In genomic region chr13:21734961-21735360, GRCh38 we compare ENCODE assay signal across 24 cellular contexts.
A peak's percentile ranks its signal among the peaks of the same experiment; 100 is the strongest.
DNase-seq lines count a peak whose midpoint lies in the region; FAIRE-seq and TF ChIP-seq lines count a peak whose summit lies in the region.
"Had no signal": no experiment of that assay in that cellular context is flagged by ENCODE, and none has a peak within 500 bp of the region (broad histone marks: within the 10 kb centered on the region; RNA-seq: fewer than 3 reads in every experiment).

No MANE protein-coding gene starts in this region.

- POLR2A ChIA-PET in CD4-positive, alpha-beta memory T cell (lab: Charles Lee; ENCODE audit: partially characterized antibody) = no interaction called here

- H3K27me3 ChIP-seq in small intestine (ENCODE audit: control insufficient read depth in 2 of 2, insufficient read depth in 2 of 2, low read length in 2 of 2) = no peaks in the 10 kb centered on the region
- no peaks in the 10 kb centered on the region for H3K27me3 ChIP-seq in CD4-positive, alpha-beta memory T cell (ENCODE audit: insufficient read depth, low read length)
- H3K27me3 ChIP-seq: BLaER1 had no signal

- no peak overlapping the region for H3K4me3 Mint-ChIP-seq in CD4-positive, alpha-beta memory T cell
- H3K4me3 Mint-ChIP-seq in Calu3 (ENCODE audit: low read depth, unreplicated experiment) = no peak overlapping the region
- H3K4me3 Mint-ChIP-seq: CD4-positive, CD25-positive, alpha-beta regulatory T cell; CD8-positive, alpha-beta T cell had no signal

- peaks cover 0 to 2% of the 10 kb centered on the region in 2 donors for H3K4me1 ChIP-seq in small intestine (ENCODE audit: control insufficient read depth in 2 of 2, insufficient read depth in 1 of 2, low read depth in 1 of 2, low read length in 1 of 2)
- no peaks in the 10 kb centered on the region for H3K4me1 ChIP-seq in CD4-positive, alpha-beta memory T cell (ENCODE audit: insufficient read depth, low read length)
- H3K4me1 ChIP-seq: BE2C had no signal

- H3K36me3 ChIP-seq in small intestine (ENCODE audit: control insufficient read depth in 2 of 2, insufficient read depth in 2 of 2, low read length in 2 of 2) = no peaks in the 10 kb centered on the region
- H3K36me3 ChIP-seq in CD4-positive, alpha-beta memory T cell (ENCODE audit: insufficient read depth, low read length) = no peaks in the 10 kb centered on the region
- H3K36me3 ChIP-seq: BE2C, BLaER1 had no signal

- H3K9me3 ChIP-seq in small intestine (ENCODE audit: control insufficient read depth, low read depth) = no peaks in the 10 kb centered on the region
- no peaks in the 10 kb centered on the region for H3K9me3 ChIP-seq in CD4-positive, alpha-beta memory T cell (ENCODE audit: control insufficient read depth in 1 of 2, low read length in 2 of 2)
- H3K9me3 ChIP-seq: BE2C had no signal

- no peak for TF ChIP-seq CTCF in Calu3 (IDR thresholded peaks at IDR 0.05; ENCODE audit: unreplicated experiment)

- 22 to 60% (median 58%) methylated on average over 7 of the region's 7 CpGs for WGBS in small intestine, 3 donors

- H3K9me3 Mint-ChIP-seq in CD4-positive, alpha-beta memory T cell = peaks cover 0 to 2% (median 0%) of the 10 kb centered on the region in 8 donors
- peaks cover 2% of the 10 kb centered on the region for H3K9me3 Mint-ChIP-seq in Calu3 (ENCODE audit: low read depth, unreplicated experiment)
- H3K9me3 Mint-ChIP-seq: CD8-positive, alpha-beta T cell had no signal

- no peak for FAIRE-seq in small intestine (lab: Jason Lieb, UNC)
- FAIRE-seq: A204.1, GM12878, GM12892, GM18507 had no signal

- peaks cover 4 to 7% of the 10 kb centered on the region in 2 donors for H3K27me3 Mint-ChIP-seq in CD4-positive, alpha-beta memory T cell
- H3K27me3 Mint-ChIP-seq in Calu3 (ENCODE audit: unreplicated experiment) = no peaks in the 10 kb centered on the region
- H3K27me3 Mint-ChIP-seq: CD4-positive, CD25-positive, alpha-beta regulatory T cell had no signal

- BruUV-seq in Calu3 (replicated peaks; lab: Mats Ljungman, UMichigan) = no TSS peak

- H3K27ac ChIP-seq in small intestine (ENCODE audit: low read depth in 1 of 2, low read length in 1 of 2) = no peak overlapping the region
- H3K27ac ChIP-seq in CD4-positive, alpha-beta memory T cell (ENCODE audit: low read depth, low read length) = no peak overlapping the region

- H3K27ac Mint-ChIP-seq in CD4-positive, alpha-beta memory T cell = no peak overlapping the region
- H3K27ac Mint-ChIP-seq in Calu3 (ENCODE audit: unreplicated experiment) = no peak overlapping the region
- H3K27ac Mint-ChIP-seq: CD4-positive, CD25-positive, alpha-beta regulatory T cell; CD8-positive, alpha-beta T cell had no signal

- H3K4me3 ChIP-seq in small intestine (ENCODE audit: low read depth in 1 of 2, low read length in 2 of 2) = no peak overlapping the region
- H3K4me3 ChIP-seq in CD4-positive, alpha-beta memory T cell (ENCODE audit: low read length in 2 of 2) = no peak overlapping the region
- H3K4me3 ChIP-seq: GM12878 had no signal

- H3K36me3 Mint-ChIP-seq in CD4-positive, alpha-beta memory T cell = no peaks in the 10 kb centered on the region
- no peaks in the 10 kb centered on the region for H3K36me3 Mint-ChIP-seq in Calu3 (ENCODE audit: insufficient read depth, unreplicated experiment)
- H3K36me3 Mint-ChIP-seq: CD14-positive monocyte; CD4-positive, CD25-positive, alpha-beta regulatory T cell; CD8-positive, alpha-beta T cell had no signal

- CTCF ChIA-PET in CD4-positive, alpha-beta memory T cell (lab: Charles Lee; ENCODE audit: partially characterized antibody) = no interaction called here
- CTCF ChIA-PET in Calu3 (lab: Charles Lee) = no interaction called here

- intact Hi-C loops in posterior vena cava (cut with DNase I) = no loop called here
- intact Hi-C loops in CD4-positive, alpha-beta memory T cell (cut with micrococcal nuclease) = no loop called here
- intact Hi-C loops in Calu3 (cut with micrococcal nuclease; ENCODE audit: unreplicated experiment) = no loop called here

- DNase-seq in islet precursor cell (peak; percentile 26), small intestine (peak; percentile 81), posterior vena cava (ENCODE audit: low spot score) (no peak), Calu3 (no peak)
- DNase-seq in CD4-positive, alpha-beta memory T cell = no peak
- DNase-seq: 8988T; ACHN; BE2C; Caco-2; CD4-positive, CD25-positive, alpha-beta regulatory T cell; CD8-positive, alpha-beta T cell; DMS 273 treated with DMSO at 0.1 percent for 48 hours; DMS153; DMS53; DMS79; DND-41; EL; GDM1 had no signal

- no peaks in the 10 kb centered on the region for H3K4me1 Mint-ChIP-seq in CD4-positive, alpha-beta memory T cell
- H3K4me1 Mint-ChIP-seq in Calu3 (ENCODE audit: low read depth, unreplicated experiment) = no peaks in the 10 kb centered on the region
- H3K4me1 Mint-ChIP-seq: CD14-positive monocyte had no signal

Comparison
In these comparisons a context has a peak if more than half of its experiments do, and no peak if none do; other contexts are left out.
1. DNase-seq: peak in islet precursor cell (single experiment) and small intestine (single experiment); none in posterior vena cava (single experiment), CD4-positive, alpha-beta memory T cell (0 of 5) and Calu3 (single experiment).